Comparison of ENCODE assay signal across 1 cellular context in the genomic region with DNA sequence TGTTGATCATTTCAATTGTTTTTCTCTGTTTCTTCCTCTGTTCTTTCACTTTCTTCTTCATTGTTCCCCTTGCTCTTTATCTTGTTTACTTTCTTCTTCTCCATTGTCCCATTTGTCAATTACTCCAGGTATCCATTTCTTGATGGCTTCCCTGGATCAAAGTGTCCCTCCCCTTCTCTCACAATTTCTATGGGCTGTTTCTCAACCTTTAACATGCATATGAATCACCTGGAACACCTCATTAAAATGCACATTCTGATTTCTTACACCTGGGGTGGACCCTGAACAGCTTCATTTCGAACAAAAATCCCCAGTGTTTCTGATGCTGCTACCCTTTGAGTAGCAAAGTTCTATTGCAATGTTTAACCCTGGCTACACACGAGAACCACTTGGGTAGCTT.
TF ChIP-seq lines count a peak whose summit lies in the region.

No MANE protein-coding gene starts in this region.

TF ChIP-seq in WTC11, 78 proteins besides CTCF, POLR2A, EP300 and RAD21 (continued from another document and continues in another):
- TF ChIP-seq NR3C1 (CRISPR knock-in tag; conservative IDR thresholded peaks at IDR 0.05; ENCODE audit: low read depth) (no peak), HMGA2 (CRISPR knock-in tag; IDR thresholded peaks at IDR 0.05) (no peak), ZMAT4 (CRISPR knock-in tag; IDR thresholded peaks at IDR 0.05) (no peak), PRDM15 (CRISPR knock-in tag; IDR thresholded peaks at IDR 0.05) (peak; percentile 51; the same call in 1 of the 2 replicates), ZSCAN18 (CRISPR knock-in tag; IDR thresholded peaks at IDR 0.05) (no peak), ESRRA (CRISPR knock-in tag; IDR thresholded peaks at IDR 0.05; ENCODE audit: borderline replicate concordance) (no peak), SOX15 (CRISPR knock-in tag; IDR thresholded peaks at IDR 0.05) (no peak), SMAD3 (CRISPR knock-in tag; IDR thresholded peaks at IDR 0.05; ENCODE audit: borderline replicate concordance) (no peak), ZNF317 (CRISPR knock-in tag; IDR thresholded peaks at IDR 0.05; ENCODE audit: borderline replicate concordance, low read depth) (no peak), KAT7 (CRISPR knock-in tag; IDR thresholded peaks at IDR 0.05; ENCODE audit: borderline replicate concordance) (no peak), NR1H2 (CRISPR knock-in tag; IDR thresholded peaks at IDR 0.05) (no peak), MAX (CRISPR knock-in tag; IDR thresholded peaks at IDR 0.05) (no peak), RORB (CRISPR knock-in tag; IDR thresholded peaks at IDR 0.05) (no peak), NFYB (CRISPR knock-in tag; conservative IDR thresholded peaks at IDR 0.05; ENCODE audit: low read depth) (no peak), MYBL2 (CRISPR knock-in tag; IDR thresholded peaks at IDR 0.05) (no peak), JAZF1 (CRISPR knock-in tag; IDR thresholded peaks at IDR 0.05) (no peak), ZBTB43 (CRISPR knock-in tag; IDR thresholded peaks at IDR 0.05) (no peak), USF1 (CRISPR knock-in tag; IDR thresholded peaks at IDR 0.05) (no peak), IRF2 (CRISPR knock-in tag; IDR thresholded peaks at IDR 0.05; ENCODE audit: borderline replicate concordance, low read depth) (no peak), TP53 (CRISPR knock-in tag; IDR thresholded peaks at IDR 0.05) (no peak), CDX4 (CRISPR knock-in tag; IDR thresholded peaks at IDR 0.05; ENCODE audit: borderline replicate concordance) (no peak), CBFB (CRISPR knock-in tag; IDR thresholded peaks at IDR 0.05; ENCODE audit: low read depth) (no peak), ATF1 (CRISPR knock-in tag; IDR thresholded peaks at IDR 0.05) (no peak), GABPB1 (CRISPR knock-in tag; IDR thresholded peaks at IDR 0.05) (no peak), SMAD4 (CRISPR knock-in tag; IDR thresholded peaks at IDR 0.05) (no peak), FOXP1 (CRISPR knock-in tag; IDR thresholded peaks at IDR 0.05; ENCODE audit: borderline replicate concordance) (no peak), TEAD1 (CRISPR knock-in tag; IDR thresholded peaks at IDR 0.05) (peak; percentile 82)
- TF ChIP-seq, protein P1, sequence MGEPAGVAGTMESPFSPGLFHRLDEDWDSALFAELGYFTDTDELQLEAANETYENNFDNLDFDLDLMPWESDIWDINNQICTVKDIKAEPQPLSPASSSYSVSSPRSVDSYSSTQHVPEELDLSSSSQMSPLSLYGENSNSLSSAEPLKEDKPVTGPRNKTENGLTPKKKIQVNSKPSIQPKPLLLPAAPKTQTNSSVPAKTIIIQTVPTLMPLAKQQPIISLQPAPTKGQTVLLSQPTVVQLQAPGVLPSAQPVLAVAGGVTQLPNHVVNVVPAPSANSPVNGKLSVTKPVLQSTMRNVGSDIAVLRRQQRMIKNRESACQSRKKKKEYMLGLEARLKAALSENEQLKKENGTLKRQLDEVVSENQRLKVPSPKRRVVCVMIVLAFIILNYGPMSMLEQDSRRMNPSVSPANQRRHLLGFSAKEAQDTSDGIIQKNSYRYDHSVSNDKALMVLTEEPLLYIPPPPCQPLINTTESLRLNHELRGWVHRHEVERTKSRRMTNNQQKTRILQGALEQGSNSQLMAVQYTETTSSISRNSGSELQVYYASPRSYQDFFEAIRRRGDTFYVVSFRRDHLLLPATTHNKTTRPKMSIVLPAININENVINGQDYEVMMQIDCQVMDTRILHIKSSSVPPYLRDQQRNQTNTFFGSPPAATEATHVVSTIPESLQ (CRISPR knock-in tag; IDR thresholded peaks at IDR 0.05), result no peak
- TF ChIP-seq, protein P2, sequence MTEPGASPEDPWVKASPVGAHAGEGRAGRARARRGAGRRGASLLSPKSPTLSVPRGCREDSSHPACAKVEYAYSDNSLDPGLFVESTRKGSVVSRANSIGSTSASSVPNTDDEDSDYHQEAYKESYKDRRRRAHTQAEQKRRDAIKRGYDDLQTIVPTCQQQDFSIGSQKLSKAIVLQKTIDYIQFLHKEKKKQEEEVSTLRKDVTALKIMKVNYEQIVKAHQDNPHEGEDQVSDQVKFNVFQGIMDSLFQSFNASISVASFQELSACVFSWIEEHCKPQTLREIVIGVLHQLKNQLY (CRISPR knock-in tag; IDR thresholded peaks at IDR 0.05), result no peak
- TF ChIP-seq, protein P3, sequence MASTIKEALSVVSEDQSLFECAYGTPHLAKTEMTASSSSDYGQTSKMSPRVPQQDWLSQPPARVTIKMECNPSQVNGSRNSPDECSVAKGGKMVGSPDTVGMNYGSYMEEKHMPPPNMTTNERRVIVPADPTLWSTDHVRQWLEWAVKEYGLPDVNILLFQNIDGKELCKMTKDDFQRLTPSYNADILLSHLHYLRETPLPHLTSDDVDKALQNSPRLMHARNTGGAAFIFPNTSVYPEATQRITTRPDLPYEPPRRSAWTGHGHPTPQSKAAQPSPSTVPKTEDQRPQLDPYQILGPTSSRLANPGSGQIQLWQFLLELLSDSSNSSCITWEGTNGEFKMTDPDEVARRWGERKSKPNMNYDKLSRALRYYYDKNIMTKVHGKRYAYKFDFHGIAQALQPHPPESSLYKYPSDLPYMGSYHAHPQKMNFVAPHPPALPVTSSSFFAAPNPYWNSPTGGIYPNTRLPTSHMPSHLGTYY (CRISPR knock-in tag; IDR thresholded peaks at IDR 0.05), result no peak
- TF ChIP-seq, protein P4, sequence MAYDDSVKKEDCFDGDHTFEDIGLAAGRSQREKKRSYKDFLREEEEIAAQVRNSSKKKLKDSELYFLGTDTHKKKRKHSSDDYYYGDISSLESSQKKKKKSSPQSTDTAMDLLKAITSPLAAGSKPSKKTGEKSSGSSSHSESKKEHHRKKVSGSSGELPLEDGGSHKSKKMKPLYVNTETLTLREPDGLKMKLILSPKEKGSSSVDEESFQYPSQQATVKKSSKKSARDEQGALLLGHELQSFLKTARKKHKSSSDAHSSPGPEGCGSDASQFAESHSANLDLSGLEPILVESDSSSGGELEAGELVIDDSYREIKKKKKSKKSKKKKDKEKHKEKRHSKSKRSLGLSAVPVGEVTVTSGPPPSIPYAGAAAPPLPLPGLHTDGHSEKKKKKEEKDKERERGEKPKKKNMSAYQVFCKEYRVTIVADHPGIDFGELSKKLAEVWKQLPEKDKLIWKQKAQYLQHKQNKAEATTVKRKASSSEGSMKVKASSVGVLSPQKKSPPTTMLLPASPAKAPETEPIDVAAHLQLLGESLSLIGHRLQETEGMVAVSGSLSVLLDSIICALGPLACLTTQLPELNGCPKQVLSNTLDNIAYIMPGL (CRISPR knock-in tag; IDR thresholded peaks at IDR 0.05), result no peak
- TF ChIP-seq, protein P5, sequence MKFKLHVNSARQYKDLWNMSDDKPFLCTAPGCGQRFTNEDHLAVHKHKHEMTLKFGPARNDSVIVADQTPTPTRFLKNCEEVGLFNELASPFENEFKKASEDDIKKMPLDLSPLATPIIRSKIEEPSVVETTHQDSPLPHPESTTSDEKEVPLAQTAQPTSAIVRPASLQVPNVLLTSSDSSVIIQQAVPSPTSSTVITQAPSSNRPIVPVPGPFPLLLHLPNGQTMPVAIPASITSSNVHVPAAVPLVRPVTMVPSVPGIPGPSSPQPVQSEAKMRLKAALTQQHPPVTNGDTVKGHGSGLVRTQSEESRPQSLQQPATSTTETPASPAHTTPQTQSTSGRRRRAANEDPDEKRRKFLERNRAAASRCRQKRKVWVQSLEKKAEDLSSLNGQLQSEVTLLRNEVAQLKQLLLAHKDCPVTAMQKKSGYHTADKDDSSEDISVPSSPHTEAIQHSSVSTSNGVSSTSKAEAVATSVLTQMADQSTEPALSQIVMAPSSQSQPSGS (CRISPR knock-in tag; IDR thresholded peaks at IDR 0.05; ENCODE audit: borderline replicate concordance, low read depth), result no peak
- TF ChIP-seq, protein P6, sequence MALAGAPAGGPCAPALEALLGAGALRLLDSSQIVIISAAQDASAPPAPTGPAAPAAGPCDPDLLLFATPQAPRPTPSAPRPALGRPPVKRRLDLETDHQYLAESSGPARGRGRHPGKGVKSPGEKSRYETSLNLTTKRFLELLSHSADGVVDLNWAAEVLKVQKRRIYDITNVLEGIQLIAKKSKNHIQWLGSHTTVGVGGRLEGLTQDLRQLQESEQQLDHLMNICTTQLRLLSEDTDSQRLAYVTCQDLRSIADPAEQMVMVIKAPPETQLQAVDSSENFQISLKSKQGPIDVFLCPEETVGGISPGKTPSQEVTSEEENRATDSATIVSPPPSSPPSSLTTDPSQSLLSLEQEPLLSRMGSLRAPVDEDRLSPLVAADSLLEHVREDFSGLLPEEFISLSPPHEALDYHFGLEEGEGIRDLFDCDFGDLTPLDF (CRISPR knock-in tag; IDR thresholded peaks at IDR 0.05), result no peak
